In genomic region chr5:136149891-136150290, GRCh38 we compare ENCODE assay signal across 18 cellular contexts. TPM values are rescaled to one million over a fixed set of nuclear protein-coding genes. Genes with fewer than 3 reads are reported as not detected.
DNase-seq lines count a peak whose midpoint lies in the region; ATAC-seq and TF ChIP-seq lines count a peak whose summit lies in the region.
"Had no signal": no experiment of that assay in that cellular context is flagged by ENCODE, and none has a peak within 500 bp of the region (broad histone marks: within the 10 kb centered on the region; RNA-seq: fewer than 3 reads in every experiment).

No MANE protein-coding gene starts in this region.

- peaks cover 95% of the 10 kb centered on the region for H3K79me2 ChIP-seq in GM23338 (replicated peaks; ENCODE audit: insufficient read depth)
- H3K79me2 ChIP-seq in hepatocyte = peaks cover 98% of the 10 kb centered on the region
- H3K79me2 ChIP-seq in parathyroid adenoma = peaks cover 13% of the 10 kb centered on the region

- H3K4me3 Mint-ChIP-seq in GM23338 = no peak overlapping the region
- H3K4me3 Mint-ChIP-seq in activated T-helper 1 cell treated with anti-CD3 and anti-CD28 coated beads, Interleukin-12 subunit alpha, Interleukin-12 subunit beta, Interleukin-2, Interleukin-4 antibody, amounts not matched to agents 30 ng/mL and 10 ng/mL and 1 ng/mL, durations not matched to agents 14 hours and 24 hours and 36 hours = no peak overlapping the region
- H3K4me3 Mint-ChIP-seq in osteocyte (ENCODE audit: unreplicated experiment) = no peak overlapping the region

- H4K20me1 ChIP-seq in GM23338 (replicated peaks; ENCODE audit: insufficient read depth) (peaks cover 56% of the 10 kb centered on the region), hepatocyte (ENCODE audit: insufficient read depth, poor library complexity, severe bottlenecking) (peaks cover 82% of the 10 kb centered on the region)

- H3K27me3 Mint-ChIP-seq in GM23338 (ENCODE audit: insufficient read depth, low read depth, poor library complexity) (no peaks in the 10 kb centered on the region), osteocyte (ENCODE audit: unreplicated experiment) (no peaks in the 10 kb centered on the region)
- H3K27me3 Mint-ChIP-seq in activated T-helper 1 cell treated with anti-CD3 and anti-CD28 coated beads, Interleukin-12 subunit alpha, Interleukin-12 subunit beta, Interleukin-2, Interleukin-4 antibody, amounts not matched to agents 30 ng/mL and 10 ng/mL and 1 ng/mL, durations not matched to agents 14 hours and 24 hours and 36 hours (ENCODE audit: insufficient read depth) = peaks cover 5% of the 10 kb centered on the region

- H3K9ac ChIP-seq in parathyroid adenoma = no peak overlapping the region

- H3K4me1 ChIP-seq in GM23338 (ENCODE audit: insufficient read depth) (peaks cover 10% of the 10 kb centered on the region), hepatocyte (ENCODE audit: insufficient read depth) (peaks cover 13% of the 10 kb centered on the region), parathyroid adenoma (peaks cover 20% of the 10 kb centered on the region), transverse colon (peaks cover 0 to 38% (median 8%) of the 10 kb centered on the region in 4 donors)

- no peak for DNase-seq in GM23338 (ENCODE audit: low spot score)
- no peak for DNase-seq in activated T-helper 1 cell treated with anti-CD3 and anti-CD28 coated beads, Interleukin-12 subunit alpha, Interleukin-12 subunit beta, Interleukin-2, Interleukin-4 antibody, amounts not matched to agents 30 ng/mL and 10 ng/mL and 1 ng/mL, durations not matched to agents 14 hours and 24 hours and 36 hours (ENCODE audit: low spot score)
- DNase-seq in hepatocyte (ENCODE audit: low spot score) = no peak
- no peak for DNase-seq in osteocyte (ENCODE audit: extremely low spot score, unreplicated experiment)
- DNase-seq in activated CD8-positive, alpha-beta memory T cell treated with anti-CD3 and anti-CD28 coated beads, Interleukin-2, amount 50 U/mL, for 4 hours = no peak
- DNase-seq in transverse colon = no peak
- DNase-seq: MV-4-11, NCI-H1417, NCI-H1930, NCI-H2171 treated with DMSO at 0.1 percent for 48 hours, NCI-H510A, NCI-H774 had no signal

- peaks cover 17% of the 10 kb centered on the region; the same call in 2 of the 3 replicates for H3K4me1 Mint-ChIP-seq in GM23338
- no peaks in the 10 kb centered on the region for H3K4me1 Mint-ChIP-seq in activated T-helper 1 cell treated with anti-CD3 and anti-CD28 coated beads, Interleukin-12 subunit alpha, Interleukin-12 subunit beta, Interleukin-2, Interleukin-4 antibody, amounts not matched to agents 30 ng/mL and 10 ng/mL and 1 ng/mL, durations not matched to agents 14 hours and 24 hours and 36 hours (ENCODE audit: low read depth)
- peaks cover 11% of the 10 kb centered on the region for H3K4me1 Mint-ChIP-seq in osteocyte (ENCODE audit: unreplicated experiment)

- no peaks in the 10 kb centered on the region for H3K9me2 ChIP-seq in GM23338 (ENCODE audit: insufficient read depth)
- no peaks in the 10 kb centered on the region for H3K9me2 ChIP-seq in hepatocyte (replicated peaks; ENCODE audit: insufficient read depth)

- no peak overlapping the region for H3K27ac ChIP-seq in GM23338 (ENCODE audit: low read depth)
- no peak overlapping the region for H3K27ac ChIP-seq in hepatocyte
- no peak overlapping the region for H3K27ac ChIP-seq in parathyroid adenoma
- H3K27ac ChIP-seq in transverse colon = no peak overlapping the region
- H3K27ac ChIP-seq: C4-2B had no signal

- H3K27ac Mint-ChIP-seq in GM23338 (no peak overlapping the region), osteocyte (ENCODE audit: unreplicated experiment) (no peak overlapping the region)
- H3K27ac Mint-ChIP-seq in activated T-helper 1 cell treated with anti-CD3 and anti-CD28 coated beads, Interleukin-12 subunit alpha, Interleukin-12 subunit beta, Interleukin-2, Interleukin-4 antibody, amounts not matched to agents 30 ng/mL and 10 ng/mL and 1 ng/mL, durations not matched to agents 14 hours and 24 hours and 36 hours = peak overlapping the region; percentile 4

- ATAC-seq in GM23338 (no peak), HG03521 (IDR thresholded peaks at IDR 0.05; ENCODE audit: unreplicated experiment) (no peak)
- ATAC-seq: Panc1 had no signal

- in situ Hi-C loops in transverse colon (cut with MboI; ENCODE audit: low pct_ligation_motif_present in 1 of 4, low pct_unique_long_range_greater_than_20kb in 1 of 4, low sequenced_read_pairs in 3 of 4) = no loop called here

- H3K27me3 ChIP-seq in GM23338 (ENCODE audit: insufficient read depth) (no peaks in the 10 kb centered on the region), hepatocyte (no peaks in the 10 kb centered on the region), parathyroid adenoma (ENCODE audit: control insufficient read depth, insufficient read depth, low read length) (no peaks in the 10 kb centered on the region), transverse colon (no peaks in the 10 kb centered on the region)

- H3K4me2 ChIP-seq in GM23338 (0 out of 2 replicates have a peak overlapping the region, but pooled peaks have one; percentile 12), hepatocyte (peak overlapping the region; percentile 40), parathyroid adenoma (ENCODE audit: low read length) (peak overlapping the region; percentile 12)

- H3K9me3 Mint-ChIP-seq in GM23338 (no peaks in the 10 kb centered on the region), osteocyte (ENCODE audit: unreplicated experiment) (no peaks in the 10 kb centered on the region)
- H3K9me3 Mint-ChIP-seq in activated T-helper 1 cell treated with anti-CD3 and anti-CD28 coated beads, Interleukin-12 subunit alpha, Interleukin-12 subunit beta, Interleukin-2, Interleukin-4 antibody, amounts not matched to agents 30 ng/mL and 10 ng/mL and 1 ng/mL, durations not matched to agents 14 hours and 24 hours and 36 hours = no peaks in the 10 kb centered on the region

- H3K4me3 ChIP-seq in GM23338 (no peak overlapping the region), hepatocyte (no peak overlapping the region), parathyroid adenoma (ENCODE audit: low read depth, low read length) (no peak overlapping the region), transverse colon (no peak overlapping the region)

- TF ChIP-seq POLR2A in transverse colon (IDR thresholded peaks at IDR 0.05) = no peak

- WGBS in hepatocyte (ENCODE audit: low lambda C conversion rate, missing lambda C conversion rate) = 35% methylated on average over 1 of the region's 1 CpG
- WGBS in transverse colon (ENCODE audit: low coverage in 1 of 2), 2 donors = 59% methylated on average over 1 of the region's 1 CpG; no CpG with 5 or more reads in 1 of the 2 donors

- no peak for TF ChIP-seq EP300 in transverse colon (IDR thresholded peaks at IDR 0.05; ENCODE audit: low read depth)

- intact Hi-C loops in activated T-helper 1 cell treated with anti-CD3 and anti-CD28 coated beads, Interleukin-12 subunit alpha, Interleukin-12 subunit beta, Interleukin-2, Interleukin-4 antibody, amounts not matched to agents 30 ng/mL and 10 ng/mL and 1 ng/mL, durations not matched to agents 14 hours and 24 hours and 36 hours (cut with micrococcal nuclease) = no loop called here
- intact Hi-C loops in transverse colon (cut with DNase I; ENCODE audit: low total_unique reads) = no loop called here

- no peak overlapping the region for H2AFZ ChIP-seq in GM23338
- H2AFZ ChIP-seq in hepatocyte = no peak overlapping the region
- no peak overlapping the region for H2AFZ ChIP-seq in parathyroid adenoma

- H3K36me3 Mint-ChIP-seq in GM23338 (ENCODE audit: low read depth) (peaks cover 18% of the 10 kb centered on the region), osteocyte (ENCODE audit: unreplicated experiment) (peaks cover 16% of the 10 kb centered on the region)
- peaks cover 9% of the 10 kb centered on the region for H3K36me3 Mint-ChIP-seq in activated T-helper 1 cell treated with anti-CD3 and anti-CD28 coated beads, Interleukin-12 subunit alpha, Interleukin-12 subunit beta, Interleukin-2, Interleukin-4 antibody, amounts not matched to agents 30 ng/mL and 10 ng/mL and 1 ng/mL, durations not matched to agents 14 hours and 24 hours and 36 hours (ENCODE audit: low read depth)

- TF ChIP-seq CTCF in GM23338 (conservative IDR thresholded peaks at IDR 0.05; ENCODE audit: low read depth in 2 of 2) = no peak
- TF ChIP-seq CTCF in hepatocyte (IDR thresholded peaks at IDR 0.05; ENCODE audit: poor library complexity) = no peak
- TF ChIP-seq CTCF in parathyroid adenoma (IDR thresholded peaks at IDR 0.05) = no peak
- no peak for TF ChIP-seq CTCF in osteocyte (IDR thresholded peaks at IDR 0.05)
- TF ChIP-seq CTCF in transverse colon (IDR thresholded peaks at IDR 0.05) = no peak

- peaks cover 10% of the 10 kb centered on the region; the same call in 1 of the 2 replicates for H3K36me3 ChIP-seq in GM23338 (ENCODE audit: insufficient read depth)
- H3K36me3 ChIP-seq in hepatocyte (replicated peaks; ENCODE audit: insufficient read depth, low read depth) = no peaks in the 10 kb centered on the region
- H3K36me3 ChIP-seq in parathyroid adenoma (ENCODE audit: control insufficient read depth, insufficient read depth, low read length) = no peaks in the 10 kb centered on the region
- peaks cover 0 to 14% (median 7%) of the 10 kb centered on the region in 4 donors for H3K36me3 ChIP-seq in transverse colon

- no peaks in the 10 kb centered on the region for H3F3A ChIP-seq in GM23338 (replicated peaks; ENCODE audit: low read depth)

- H3K9me3 ChIP-seq in hepatocyte (ENCODE audit: low read depth) = no peaks in the 10 kb centered on the region
- H3K9me3 ChIP-seq in parathyroid adenoma (ENCODE audit: control insufficient read depth, low read length) = no peaks in the 10 kb centered on the region
- H3K9me3 ChIP-seq in transverse colon = no peaks in the 10 kb centered on the region

TF ChIP-seq in GM23338, 12 proteins besides CTCF, POLR2A, EP300 and RAD21 (continues in another document):
- no peak for TF ChIP-seq STAT1 (IDR thresholded peaks at IDR 0.05; ENCODE audit: unreplicated experiment)

RNA-seq across cellular contexts. Expression of gene SMAD5, which starts 17.2 kb away (rescaled TPM):
- 52.5 and 56.6 TPM in 2 replicates for total RNA-seq in GM23338 (2014; rRNA removed; shearing (Covaris generic))
- polyA plus RNA-seq in GM23338 (2016; fragmentation: Nextera tagmentation; extraction: Ambion mirVana) (31.2 and 37.5 TPM in 2 replicates), hepatocyte (24.1 and 34.4 TPM in 2 replicates)
- 17.9 TPM in 2 replicates for total RNA-seq in activated T-helper 1 cell treated with anti-CD3 and anti-CD28 coated beads, Interleukin-12 subunit alpha, Interleukin-12 subunit beta, Interleukin-2, Interleukin-4 antibody, amounts not matched to agents 30 ng/mL and 10 ng/mL and 1 ng/mL, durations not matched to agents 14 hours and 24 hours and 36 hours
- total RNA-seq in hepatocyte (67.4 and 68.8 TPM in 2 replicates), osteocyte (62.7 and 63.2 TPM in 2 replicates), transverse colon (100 to 1,000 TPM in 1 of 4 donors, 10 to 100 TPM in 3; 14.2 to 272 (median 32.7) TPM)

RNA-seq across cellular contexts. Expression of gene SMIM32, which starts 43.1 kb away (rescaled TPM):
- total RNA-seq in GM23338 (2014; rRNA removed; shearing (Covaris generic)) = 0.19 and 0.56 TPM in 2 replicates
- polyA plus RNA-seq in GM23338 (2016; fragmentation: Nextera tagmentation; extraction: Ambion mirVana) = 0.17 and 0.27 TPM in 2 replicates
- not detected in 2 replicates for total RNA-seq in activated T-helper 1 cell treated with anti-CD3 and anti-CD28 coated beads, Interleukin-12 subunit alpha, Interleukin-12 subunit beta, Interleukin-2, Interleukin-4 antibody, amounts not matched to agents 30 ng/mL and 10 ng/mL and 1 ng/mL, durations not matched to agents 14 hours and 24 hours and 36 hours
- 1.9 and 3.1 TPM in 2 replicates for total RNA-seq in hepatocyte
- polyA plus RNA-seq in hepatocyte = 2.7 and 3.9 TPM in 2 replicates
- total RNA-seq in osteocyte = not detected in 2 replicates
- 10 to 100 TPM in 3 of 4 donors, 1 to 10 TPM in 1; 6.4 to 21.6 (median 13.5) TPM for total RNA-seq in transverse colon
- total RNA-seq: Daoy, SK-MEL-5 had no signal
